In the genomic region with DNA sequence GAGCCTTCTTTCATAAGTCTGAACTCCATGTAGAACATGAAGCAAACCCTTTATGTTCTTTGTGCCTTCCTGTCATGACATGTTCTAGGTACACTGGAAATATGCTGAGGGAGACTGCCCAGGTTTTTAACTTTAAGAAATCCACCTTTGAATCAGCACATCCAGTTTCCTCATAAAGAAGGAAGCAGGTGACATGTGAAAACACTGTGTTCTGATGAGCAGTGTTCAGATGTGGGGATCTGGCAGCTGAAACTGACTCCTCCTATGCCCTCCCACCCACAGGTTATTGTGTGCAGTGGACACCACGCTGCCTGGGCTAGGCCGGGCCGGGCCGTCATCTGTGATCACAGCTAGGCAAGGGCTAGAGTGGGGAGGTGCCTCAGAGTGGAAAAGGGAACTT, we compare ENCODE assay signal across 1 cellular context.
TF ChIP-seq lines count a peak whose summit lies in the region.

No MANE protein-coding gene starts in this region.

TF ChIP-seq in SK-N-SH, 30 proteins besides CTCF, POLR2A, EP300 and RAD21 (continued from another document):
- TF ChIP-seq, protein P1, sequence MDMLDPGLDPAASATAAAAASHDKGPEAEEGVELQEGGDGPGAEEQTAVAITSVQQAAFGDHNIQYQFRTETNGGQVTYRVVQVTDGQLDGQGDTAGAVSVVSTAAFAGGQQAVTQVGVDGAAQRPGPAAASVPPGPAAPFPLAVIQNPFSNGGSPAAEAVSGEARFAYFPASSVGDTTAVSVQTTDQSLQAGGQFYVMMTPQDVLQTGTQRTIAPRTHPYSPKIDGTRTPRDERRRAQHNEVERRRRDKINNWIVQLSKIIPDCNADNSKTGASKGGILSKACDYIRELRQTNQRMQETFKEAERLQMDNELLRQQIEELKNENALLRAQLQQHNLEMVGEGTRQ (IDR thresholded peaks at IDR 0.05; ENCODE audit: borderline replicate concordance, low read depth, low read length) = no peak
- TF ChIP-seq GABPA (IDR thresholded peaks at IDR 0.05; ENCODE audit: low read depth) (no peak), RCOR1 (IDR thresholded peaks at IDR 0.05; ENCODE audit: low read length) (no peak), TCF12 (IDR thresholded peaks at IDR 0.05) (no peak), SIN3A (IDR thresholded peaks at IDR 0.05; ENCODE audit: borderline replicate concordance, low read depth, low read length) (no peak), TAF1 (IDR thresholded peaks at IDR 0.05; ENCODE audit: borderline replicate concordance, low read depth, low read length) (no peak), RXRA (IDR thresholded peaks at IDR 0.05; ENCODE audit: borderline replicate concordance, low read depth) (no peak), GATA2 (CRISPR knock-in tag; IDR thresholded peaks at IDR 0.05) (no peak)
- TF ChIP-seq, protein P2, sequence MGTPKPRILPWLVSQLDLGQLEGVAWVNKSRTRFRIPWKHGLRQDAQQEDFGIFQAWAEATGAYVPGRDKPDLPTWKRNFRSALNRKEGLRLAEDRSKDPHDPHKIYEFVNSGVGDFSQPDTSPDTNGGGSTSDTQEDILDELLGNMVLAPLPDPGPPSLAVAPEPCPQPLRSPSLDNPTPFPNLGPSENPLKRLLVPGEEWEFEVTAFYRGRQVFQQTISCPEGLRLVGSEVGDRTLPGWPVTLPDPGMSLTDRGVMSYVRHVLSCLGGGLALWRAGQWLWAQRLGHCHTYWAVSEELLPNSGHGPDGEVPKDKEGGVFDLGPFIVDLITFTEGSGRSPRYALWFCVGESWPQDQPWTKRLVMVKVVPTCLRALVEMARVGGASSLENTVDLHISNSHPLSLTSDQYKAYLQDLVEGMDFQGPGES (IDR thresholded peaks at IDR 0.05; ENCODE audit: low read depth, low read length) = no peak
